Comparison of ENCODE assay signal across 31 cellular contexts in genomic region chr10:48939790-48940325, GRCh38. TPM values are rescaled to one million over a fixed set of nuclear protein-coding genes. Genes with fewer than 3 reads are reported as not detected.
"Had no signal": no experiment of that assay in that cellular context is flagged by ENCODE, and none has a peak within 500 bp of the region (broad histone marks: within the 10 kb centered on the region; RNA-seq: fewer than 3 reads in every experiment).

LRRC18 (minus strand) TSS chr10:48939840; CDS start chr10:48914155, 25,685 bp downstream.

- H3K27me3 Mint-ChIP-seq: natural killer cell treated with Interleukin-12 subunit alpha and Interleukin-12 subunit beta and Interleukin-15 and Interleukin-18, amount 100 ng/mL, for 72 hours had no signal

- H3K4me3 ChIP-seq: dorsolateral prefrontal cortex, esophagus muscularis mucosa, gastrocnemius medialis, heart right ventricle, neural progenitor cell, prostate gland, right lobe of liver, spleen, stomach, uterus had no signal

- H3K4me1 ChIP-seq: esophagus muscularis mucosa, gastrocnemius medialis, heart right ventricle, parathyroid adenoma, prostate gland, right lobe of liver, spleen, stomach, uterus had no signal

- H3K27ac Mint-ChIP-seq: mesothelial cell of epicardium; natural killer cell treated with Interleukin-12 subunit alpha and Interleukin-12 subunit beta and Interleukin-15 and Interleukin-18, amount 100 ng/mL, for 72 hours; neural progenitor cell had no signal

- H3K9me3 ChIP-seq: esophagus muscularis mucosa, gastrocnemius medialis, heart right ventricle, prostate gland, right lobe of liver, spleen, stomach, uterus had no signal

- H3K36me3 Mint-ChIP-seq: mesothelial cell of epicardium; natural killer cell treated with Interleukin-12 subunit alpha and Interleukin-12 subunit beta and Interleukin-15 and Interleukin-18, amount 100 ng/mL, for 72 hours; neural progenitor cell had no signal

- H3K36me3 ChIP-seq: esophagus muscularis mucosa, gastrocnemius medialis, heart right ventricle, neural progenitor cell, prostate gland, right lobe of liver, stomach, uterus had no signal

- H3K27me3 ChIP-seq: esophagus muscularis mucosa, gastrocnemius medialis, heart right ventricle, neural progenitor cell, right lobe of liver, spleen, stomach, uterus had no signal

- DNase-seq: cortex of kidney; dorsolateral prefrontal cortex; effector memory CD4-positive, alpha-beta T cell; gastrocnemius medialis; heart right ventricle; hypothalamus; mammary epithelial cell; nucleus accumbens; right lobe of liver; spleen; stimulated activated CD4-positive, alpha-beta T cell treated with anti-CD3 and anti-CD28 coated beads, Interleukin-15, amount 100 ng/mL, for 24 hours; stimulated activated CD4-positive, alpha-beta T cell treated with anti-CD3 and anti-CD28 coated beads, Interleukin-1b, Interleukin-23, amount 100 ng/mL, for 48 hours; stimulated activated CD4-positive, alpha-beta T cell treated with anti-CD3 and anti-CD28 coated beads, Interleukin-4, amount 100 ng/mL, for 24 hours; stimulated activated naive CD4-positive, alpha-beta T cell; stomach; substantia nigra; trophoblast cell; uterus had no signal

- H3K9me3 Mint-ChIP-seq: mesothelial cell of epicardium; natural killer cell treated with Interleukin-12 subunit alpha and Interleukin-12 subunit beta and Interleukin-15 and Interleukin-18, amount 100 ng/mL, for 72 hours; neural progenitor cell had no signal

- H3K4me3 Mint-ChIP-seq: mesothelial cell of epicardium; natural killer cell treated with Interleukin-12 subunit alpha and Interleukin-12 subunit beta and Interleukin-15 and Interleukin-18, amount 100 ng/mL, for 72 hours; neural progenitor cell had no signal

- H3K4me1 Mint-ChIP-seq: mesothelial cell of epicardium had no signal

- ATAC-seq: gastrocnemius medialis; heart right ventricle; left lobe of liver; natural killer cell treated with Interleukin-12 subunit alpha and Interleukin-12 subunit beta and Interleukin-15 and Interleukin-18, amount 100 ng/mL, for 72 hours; right lobe of liver had no signal

- H3K27ac ChIP-seq: dorsolateral prefrontal cortex, epithelial cell of prostate, esophagus muscularis mucosa, gastrocnemius medialis, heart right ventricle, neural progenitor cell, parathyroid adenoma, prostate gland, right lobe of liver, spleen, stomach, uterus had no signal

RNA-seq across cellular contexts. Expression of gene LRRC18, which starts in this region (rescaled TPM):
- total RNA-seq: chondrocyte; dorsolateral prefrontal cortex; esophagus muscularis mucosa; fibroblast of villous mesenchyme; gastrocnemius medialis; left lobe of liver; lower leg skin; mammary epithelial cell; mesothelial cell of epicardium; myocyte; natural killer cell treated with Interleukin-12 subunit alpha and Interleukin-12 subunit beta and Interleukin-15 and Interleukin-18, amount 100 ng/mL, for 72 hours; renal cortical epithelial cell; right lobe of liver; spleen had no signal
- polyA plus RNA-seq: heart right ventricle, mammary epithelial cell had no signal
